22 cellular contexts compared by ENCODE assay signal in the genomic region with DNA sequence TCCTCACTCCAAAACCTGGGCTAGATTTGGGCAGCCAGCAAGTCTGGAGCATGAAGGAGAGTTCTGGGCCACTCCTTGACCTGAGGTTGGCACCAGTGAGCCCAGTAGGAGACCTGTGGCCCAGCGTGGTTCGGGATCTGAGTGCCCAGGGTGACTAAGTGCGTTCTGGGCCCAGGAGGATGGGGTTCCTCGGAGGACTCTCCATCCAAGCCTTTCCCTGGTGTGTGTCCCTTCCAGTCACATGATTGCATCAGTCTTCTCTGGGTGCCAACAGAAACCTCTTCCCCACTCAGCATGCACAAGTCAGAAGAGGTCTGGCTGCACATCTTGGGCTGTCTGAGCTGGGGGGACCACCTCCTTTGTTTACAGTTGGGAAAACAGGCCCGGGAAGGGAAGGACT. TPM values are rescaled to one million over a fixed set of nuclear protein-coding genes. Genes with fewer than 3 reads are reported as not detected.
A peak's percentile ranks its signal among the peaks of the same experiment; 100 is the strongest.
DNase-seq lines count a peak whose midpoint lies in the region; ATAC-seq and TF ChIP-seq lines count a peak whose summit lies in the region.
"Had no signal": no experiment of that assay in that cellular context is flagged by ENCODE, and none has a peak within 500 bp of the region (broad histone marks: within the 10 kb centered on the region; RNA-seq: fewer than 3 reads in every experiment).

No MANE protein-coding gene starts in this region.

- peaks cover 43 to 50% (median 46%) of the 10 kb centered on the region in 3 donors for H3K4me1 Mint-ChIP-seq in CD8-positive, alpha-beta memory T cell
- peaks cover 26 to 47% (median 39%) of the 10 kb centered on the region in 7 donors for H3K4me1 Mint-ChIP-seq in naive thymus-derived CD4-positive, alpha-beta T cell
- peaks cover 9% of the 10 kb centered on the region for H3K4me1 Mint-ChIP-seq in nephron progenitor cell

- H3K4me3 ChIP-seq in AG10803 (ENCODE audit: low read length) (no peak overlapping the region), ascending aorta (no peak overlapping the region), uterus (no peak overlapping the region)
- H3K4me3 ChIP-seq in CD8-positive, alpha-beta memory T cell (ENCODE audit: low read length): no peak overlapping the region
- H3K4me3 ChIP-seq in naive thymus-derived CD4-positive, alpha-beta T cell (ENCODE audit: low read length): no peak overlapping the region
- H3K4me3 ChIP-seq: tibial nerve had no signal

- peak; percentile 66 for DNase-seq in AG10803 (ENCODE audit: low read depth)
- DNase-seq in CD8-positive, alpha-beta memory T cell: no peak
- peak in 1 of 2 donors; percentile 61 for DNase-seq in ascending aorta (ENCODE audit: low spot score in 2 of 2)
- no peak for DNase-seq in naive thymus-derived CD4-positive, alpha-beta T cell
- no peak for DNase-seq in nephron progenitor cell
- DNase-seq in sciatic nerve (ENCODE audit: low spot score): no peak
- no peak for DNase-seq in uterus
- DNase-seq: activated CD4-positive, alpha-beta T cell treated with anti-CD3 and anti-CD28 coated beads for 48 hours; activated CD8-positive, alpha-beta memory T cell treated with anti-CD3 and anti-CD28 coated beads, Interleukin-2, amount 50 U/mL, for 48 hours; anterior cingulate cortex; Calu3; central memory CD4-positive, alpha-beta T cell; HCEC 1CT; kidney glomerular epithelial cell; mammary epithelial cell; MM.1S; NCI-H146; NCI-H69; Right ventricle myocardium superior had no signal

- no peak for TF ChIP-seq CTCF in AG10803 (conservative IDR thresholded peaks at IDR 0.05; ENCODE audit: low read length)
- no peak for TF ChIP-seq CTCF in ascending aorta (IDR thresholded peaks at IDR 0.05)
- no peak for TF ChIP-seq CTCF in nephron progenitor cell (IDR thresholded peaks at IDR 0.05)
- no peak for TF ChIP-seq CTCF in uterus (IDR thresholded peaks at IDR 0.05)

- intact Hi-C loops in ascending aorta (cut with DNase I): loop anchor here (5.0 to 10.0 kb wide), 3 partner anchors 265 to 1657 kb away; a partner anchor contains a TSS
- intact Hi-C loops in naive thymus-derived CD4-positive, alpha-beta T cell (cut with micrococcal nuclease): loop anchor here in 1 of 2 donors (5.0 to 10.0 kb wide), 2 partner anchors 485 to 1127 kb away; no protein-coding TSS in a partner anchor
- intact Hi-C loops in sciatic nerve (cut with DNase I): no loop called here
- intact Hi-C loops in uterus (cut with DNase I; ENCODE audit: low total_unique reads): no loop called here

- peaks cover 0 to 2% of the 10 kb centered on the region in 2 donors for H3K27me3 Mint-ChIP-seq in CD8-positive, alpha-beta memory T cell
- no peaks in the 10 kb centered on the region for H3K27me3 Mint-ChIP-seq in naive thymus-derived CD4-positive, alpha-beta T cell
- H3K27me3 Mint-ChIP-seq in nephron progenitor cell (ENCODE audit: low read depth, poor library complexity): no peaks in the 10 kb centered on the region
- H3K27me3 Mint-ChIP-seq: progenitor cell of endocrine pancreas; stimulated activated memory B cell treated with anti-CD40 and anti-IgM and Interleukin-4, amounts not matched to agents 10 μg/mL and 1 μg/mL and 100 μg/mL, for 72 hours had no signal

- POLR2A ChIA-PET in CD8-positive, alpha-beta memory T cell (lab: Charles Lee): no interaction called here
- POLR2A ChIA-PET in naive thymus-derived CD4-positive, alpha-beta T cell (lab: Charles Lee): interaction anchor here (0.7 to 0.8 kb wide), 2 partner anchors 15 to 1540 kb away, joined by 3 read pairs; a partner anchor contains a TSS

- peaks cover 45% of the 10 kb centered on the region for H3K4me1 ChIP-seq in CD8-positive, alpha-beta memory T cell (ENCODE audit: insufficient read depth, low read length)
- H3K4me1 ChIP-seq in ascending aorta (peaks cover 10 to 50% of the 10 kb centered on the region in 2 donors), uterus (peaks cover 11 to 12% of the 10 kb centered on the region in 2 donors)
- peaks cover 41 to 45% of the 10 kb centered on the region in 2 donors for H3K4me1 ChIP-seq in naive thymus-derived CD4-positive, alpha-beta T cell (ENCODE audit: control insufficient read depth in 2 of 2, insufficient read depth in 2 of 2, low read length in 2 of 2)

- no peak overlapping the region for H3K27ac ChIP-seq in CD8-positive, alpha-beta memory T cell (ENCODE audit: low read depth, low read length)
- H3K27ac ChIP-seq in ascending aorta (peak overlapping the region; percentile 31 to 91), uterus (no peak overlapping the region)
- H3K27ac ChIP-seq in naive thymus-derived CD4-positive, alpha-beta T cell (ENCODE audit: low read depth, low read length): no peak overlapping the region

- no peak for TF ChIP-seq POLR2A in uterus (IDR thresholded peaks at IDR 0.05)

- H3K9me3 ChIP-seq in CD8-positive, alpha-beta memory T cell (ENCODE audit: low read length): no peaks in the 10 kb centered on the region
- H3K9me3 ChIP-seq in ascending aorta (no peaks in the 10 kb centered on the region), uterus (no peaks in the 10 kb centered on the region)
- no peaks in the 10 kb centered on the region for H3K9me3 ChIP-seq in naive thymus-derived CD4-positive, alpha-beta T cell (ENCODE audit: control insufficient read depth in 2 of 3, low read length in 3 of 3)
- H3K9me3 ChIP-seq: tibial nerve had no signal

- H3K27me3 ChIP-seq in CD8-positive, alpha-beta memory T cell (ENCODE audit: insufficient read depth, low read length, poor library complexity, severe bottlenecking): no peaks in the 10 kb centered on the region
- no peaks in the 10 kb centered on the region for H3K27me3 ChIP-seq in ascending aorta
- H3K27me3 ChIP-seq in naive thymus-derived CD4-positive, alpha-beta T cell (ENCODE audit: control insufficient read depth in 2 of 2, insufficient read depth in 2 of 2, low read length in 2 of 2): no peaks in the 10 kb centered on the region
- no peaks in the 10 kb centered on the region for H3K27me3 ChIP-seq in uterus
- H3K27me3 ChIP-seq: tibial nerve had no signal

- peaks cover 13% of the 10 kb centered on the region for H3K36me3 ChIP-seq in CD8-positive, alpha-beta memory T cell (ENCODE audit: insufficient read depth, low read length)
- H3K36me3 ChIP-seq in ascending aorta (peaks cover 41 to 71% of the 10 kb centered on the region in 2 donors), uterus (no peaks in the 10 kb centered on the region)
- H3K36me3 ChIP-seq in naive thymus-derived CD4-positive, alpha-beta T cell (ENCODE audit: control insufficient read depth in 2 of 3, insufficient read depth in 3 of 3, low read length in 3 of 3): peaks cover 0 to 71% (median 12%) of the 10 kb centered on the region in 3 experiments

- H3K27ac Mint-ChIP-seq in CD8-positive, alpha-beta memory T cell: peak overlapping the region in 7 of 8 donors; percentile 48 to 100 (median 93)
- H3K27ac Mint-ChIP-seq in naive thymus-derived CD4-positive, alpha-beta T cell: peak overlapping the region in 7 of 9 donors; percentile 52 to 100 (median 76)
- H3K27ac Mint-ChIP-seq in nephron progenitor cell: no peak overlapping the region
- H3K27ac Mint-ChIP-seq: progenitor cell of endocrine pancreas; stimulated activated memory B cell treated with anti-CD40 and anti-IgM and Interleukin-4, amounts not matched to agents 10 μg/mL and 1 μg/mL and 100 μg/mL, for 72 hours had no signal

- H3K4me3 Mint-ChIP-seq in CD8-positive, alpha-beta memory T cell: no peak overlapping the region
- no peak overlapping the region for H3K4me3 Mint-ChIP-seq in naive thymus-derived CD4-positive, alpha-beta T cell
- no peak overlapping the region for H3K4me3 Mint-ChIP-seq in nephron progenitor cell
- H3K4me3 Mint-ChIP-seq: stimulated activated memory B cell treated with anti-CD40 and anti-IgM and Interleukin-4, amounts not matched to agents 10 μg/mL and 1 μg/mL and 100 μg/mL, for 72 hours had no signal

- ATAC-seq in naive thymus-derived CD4-positive, alpha-beta T cell: no peak
- no peak for ATAC-seq in sciatic nerve
- ATAC-seq: stimulated activated memory B cell treated with anti-CD40 and anti-IgM and Interleukin-4, amounts not matched to agents 10 μg/mL and 1 μg/mL and 100 μg/mL, for 72 hours had no signal

- H3K36me3 Mint-ChIP-seq in CD8-positive, alpha-beta memory T cell: peaks cover 0 to 75% (median 12%) of the 10 kb centered on the region in 3 donors
- H3K36me3 Mint-ChIP-seq in naive thymus-derived CD4-positive, alpha-beta T cell: peaks cover 6 to 34% (median 9%) of the 10 kb centered on the region in 5 donors
- H3K36me3 Mint-ChIP-seq in nephron progenitor cell (ENCODE audit: low read depth): peaks cover 14% of the 10 kb centered on the region

- no peaks in the 10 kb centered on the region for H3K9me3 Mint-ChIP-seq in CD8-positive, alpha-beta memory T cell
- no peaks in the 10 kb centered on the region for H3K9me3 Mint-ChIP-seq in naive thymus-derived CD4-positive, alpha-beta T cell
- no peaks in the 10 kb centered on the region for H3K9me3 Mint-ChIP-seq in nephron progenitor cell
- H3K9me3 Mint-ChIP-seq: stimulated activated memory B cell treated with anti-CD40 and anti-IgM and Interleukin-4, amounts not matched to agents 10 μg/mL and 1 μg/mL and 100 μg/mL, for 72 hours had no signal

- CTCF ChIA-PET in CD8-positive, alpha-beta memory T cell (lab: Charles Lee): interaction anchor here (1.8 kb wide), 1 partner anchor 15 kb away, joined by 5 read pairs; a partner anchor contains a TSS
- CTCF ChIA-PET in naive thymus-derived CD4-positive, alpha-beta T cell (lab: Charles Lee): no interaction called here

RNA-seq across cellular contexts. Expression of a gene that starts 14.9 kb away (rescaled TPM):
- 10 to 100 TPM; 48.8 to 49.4 TPM for total RNA-seq in CD8-positive, alpha-beta memory T cell
- polyA plus RNA-seq in CD8-positive, alpha-beta memory T cell: 75.3 TPM
- total RNA-seq in ascending aorta (166 TPM), sciatic nerve (67.7 TPM), uterus (100 to 1,000 TPM in 2 of 4 donors, 10 to 100 TPM in 2; 93.5 to 114 (median 102) TPM)
- 10 to 100 TPM; 30.1 to 54.8 (median 46.5) TPM for total RNA-seq in naive thymus-derived CD4-positive, alpha-beta T cell
- polyA plus RNA-seq in naive thymus-derived CD4-positive, alpha-beta T cell: 10 to 100 TPM; 55.6 to 55.8 TPM

RNA-seq across cellular contexts. Expression of a gene that starts 15.1 kb away (rescaled TPM):
- total RNA-seq in CD8-positive, alpha-beta memory T cell: 10 to 100 TPM; 21.7 to 21.8 TPM
- 13.9 TPM for polyA plus RNA-seq in CD8-positive, alpha-beta memory T cell
- total RNA-seq in ascending aorta: 1.9 TPM
- total RNA-seq in naive thymus-derived CD4-positive, alpha-beta T cell: 10 to 100 TPM in 1 of 5 experiments, 1 to 10 TPM in 4; 3.3 to 14.1 (median 8.4) TPM
- 10 to 100 TPM in 1 of 2 donors, 1 to 10 TPM in 1; 9.8 to 12.6 TPM for polyA plus RNA-seq in naive thymus-derived CD4-positive, alpha-beta T cell
- total RNA-seq in sciatic nerve: 11.1 TPM
- total RNA-seq in uterus: 10 to 100 TPM in 1 of 4 donors, 1 to 10 TPM in 3; 6.2 to 12.0 (median 7.8) TPM

RNA-seq across cellular contexts. Expression of a gene that starts 38.6 kb away (rescaled TPM):
- total RNA-seq in CD8-positive, alpha-beta memory T cell: 10 to 100 TPM; 38.8 to 38.9 TPM
- polyA plus RNA-seq in CD8-positive, alpha-beta memory T cell: 44.0 TPM
- total RNA-seq in ascending aorta (48.9 TPM), sciatic nerve (54.2 TPM), uterus (10 to 100 TPM; 15.3 to 85.8 (median 48.5) TPM)
- total RNA-seq in naive thymus-derived CD4-positive, alpha-beta T cell: 10 to 100 TPM; 56.3 to 94.8 (median 78.1) TPM
- 10 to 100 TPM; 50.0 to 54.2 TPM for polyA plus RNA-seq in naive thymus-derived CD4-positive, alpha-beta T cell

RNA-seq across cellular contexts. Expression of a gene that starts 38.8 kb away (rescaled TPM):
- total RNA-seq in CD8-positive, alpha-beta memory T cell: 10 to 100 TPM; 25.8 to 26.6 TPM
- polyA plus RNA-seq in CD8-positive, alpha-beta memory T cell: 22.9 TPM
- total RNA-seq in ascending aorta (3.9 TPM), sciatic nerve (8.9 TPM), uterus (10 to 100 TPM in 3 of 4 donors, 1 to 10 TPM in 1; 10.0 to 14.1 (median 11.9) TPM)
- total RNA-seq in naive thymus-derived CD4-positive, alpha-beta T cell: 10 to 100 TPM in 1 of 5 experiments, 1 to 10 TPM in 4; 6.0 to 14.1 (median 8.0) TPM
- 10 to 100 TPM; 10.5 to 26.2 TPM for polyA plus RNA-seq in naive thymus-derived CD4-positive, alpha-beta T cell

Comparison
In these comparisons a context has a peak if more than half of its experiments do, and no peak if none do; other contexts are left out.
1. H3K27ac ChIP-seq: peak in ascending aorta (2 of 2); none in CD8-positive, alpha-beta memory T cell (single experiment), naive thymus-derived CD4-positive, alpha-beta T cell (single experiment) and uterus (0 of 2).